Comparison of ENCODE assay signal across 30 cellular contexts in genomic region chr6:135474362-135474761, GRCh38.
"Had no signal": no experiment of that assay in that cellular context is flagged by ENCODE, and none has a peak within 500 bp of the region (broad histone marks: within the 10 kb centered on the region; RNA-seq: fewer than 3 reads in every experiment).

No MANE protein-coding gene starts in this region.

- H3K4me1 Mint-ChIP-seq: naive B cell, neural progenitor cell had no signal

- H3K27ac Mint-ChIP-seq: effector memory CD8-positive, alpha-beta T cell; mesothelial cell of epicardium; naive B cell; natural killer cell treated with Interleukin-12 subunit alpha and Interleukin-12 subunit beta and Interleukin-15 and Interleukin-18, amount 100 ng/mL, for 72 hours; neural progenitor cell; progenitor cell of endocrine pancreas; stimulated activated naive CD8-positive, alpha-beta T cell treated with anti-CD3 and anti-CD28 coated beads, Interleukin-15, amount 100 ng/mL, for 72 hours had no signal

- H3K4me3 ChIP-seq: esophagus squamous epithelium, gastrocnemius medialis, heart left ventricle, hepatocyte, left lung, mucosa of descending colon, neural progenitor cell, right lobe of liver, smooth muscle cell, suprapubic skin, transverse colon, upper lobe of right lung, uterus had no signal

- H3K9me3 Mint-ChIP-seq: effector memory CD8-positive, alpha-beta T cell; natural killer cell treated with Interleukin-12 subunit alpha and Interleukin-12 subunit beta and Interleukin-15 and Interleukin-18, amount 100 ng/mL, for 72 hours had no signal

- DNase-seq: cortex of kidney; effector memory CD8-positive, alpha-beta T cell; erythroblast; esophagus squamous epithelium; foreskin fibroblast; gastrocnemius medialis; heart left ventricle; kidney; left cardiac atrium; left lung; mesenchymal stem cell; mucosa of descending colon; naive B cell; right lobe of liver; stimulated activated CD4-positive, alpha-beta T cell treated with anti-CD3 and anti-CD28 coated beads, Interleukin-12 subunit alpha, Interleukin-12 subunit beta, amount 100 ng/mL, for 4 hours; stimulated activated CD4-positive, alpha-beta T cell treated with anti-CD3 and anti-CD28 coated beads, Interleukin-2, amount 100 ng/mL, for 24 hours; stimulated activated CD4-positive, alpha-beta T cell treated with anti-CD3 and anti-CD28 coated beads, Interleukin-4, amount 100 ng/mL, for 4 hours; stimulated activated naive CD4-positive, alpha-beta T cell; stimulated activated naive CD8-positive, alpha-beta T cell treated with anti-CD3 and anti-CD28 coated beads, Interleukin-15, amount 100 ng/mL, for 72 hours; transverse colon; upper lobe of right lung; uterus had no signal

- ATAC-seq: effector memory CD8-positive, alpha-beta T cell; gastrocnemius medialis; heart left ventricle; left cardiac atrium; left lung; mucosa of descending colon; natural killer cell treated with Interleukin-12 subunit alpha and Interleukin-12 subunit beta and Interleukin-15 and Interleukin-18, amount 100 ng/mL, for 72 hours; right lobe of liver; stimulated activated naive CD8-positive, alpha-beta T cell treated with anti-CD3 and anti-CD28 coated beads, Interleukin-15, amount 100 ng/mL, for 72 hours; upper lobe of right lung had no signal

- H3K27ac ChIP-seq: esophagus squamous epithelium, gastrocnemius medialis, heart left ventricle, hepatocyte, left lung, neural progenitor cell, parathyroid adenoma, right lobe of liver, suprapubic skin, transverse colon, upper lobe of right lung, uterus had no signal

- H3K27me3 Mint-ChIP-seq: effector memory CD8-positive, alpha-beta T cell; natural killer cell treated with Interleukin-12 subunit alpha and Interleukin-12 subunit beta and Interleukin-15 and Interleukin-18, amount 100 ng/mL, for 72 hours; progenitor cell of endocrine pancreas; stimulated activated naive CD8-positive, alpha-beta T cell treated with anti-CD3 and anti-CD28 coated beads, Interleukin-15, amount 100 ng/mL, for 72 hours had no signal

- H3K4me3 Mint-ChIP-seq: effector memory CD8-positive, alpha-beta T cell; mesothelial cell of epicardium; naive B cell; natural killer cell treated with Interleukin-12 subunit alpha and Interleukin-12 subunit beta and Interleukin-15 and Interleukin-18, amount 100 ng/mL, for 72 hours; neural progenitor cell; stimulated activated naive CD8-positive, alpha-beta T cell treated with anti-CD3 and anti-CD28 coated beads, Interleukin-15, amount 100 ng/mL, for 72 hours had no signal

- H3K27me3 ChIP-seq: esophagus squamous epithelium, gastrocnemius medialis, heart left ventricle, hepatocyte, left lung, neural progenitor cell, right lobe of liver, suprapubic skin, transverse colon, upper lobe of right lung, uterus had no signal

- H3K4me1 ChIP-seq: esophagus squamous epithelium, gastrocnemius medialis, heart left ventricle, left lung, neural progenitor cell, parathyroid adenoma, right lobe of liver, suprapubic skin, transverse colon, upper lobe of right lung, uterus had no signal

- H3K36me3 ChIP-seq: neural progenitor cell, right lobe of liver, upper lobe of right lung, uterus had no signal

- H3K9me3 ChIP-seq: gastrocnemius medialis, right lobe of liver, suprapubic skin, upper lobe of right lung, uterus had no signal
